ENCODE assay signal across 8 cellular contexts in genomic region chr18:34995746-34996145, GRCh38.
"Had no signal": no experiment of that assay in that cellular context is flagged by ENCODE, and none has a peak within 500 bp of the region (broad histone marks: within the 10 kb centered on the region; RNA-seq: fewer than 3 reads in every experiment).

No MANE protein-coding gene starts in this region.

- H3K27ac ChIP-seq: GM23248 had no signal

- DNase-seq: GM23248, GOT3, H9, HCEC 1CT, IMR-90 had no signal

- H3K4me3 ChIP-seq: GM23248, K562 had no signal

- H3K27ac Mint-ChIP-seq: H9 had no signal

- H3K4me3 Mint-ChIP-seq: H9 had no signal

- H3K9ac ChIP-seq: GM23248 had no signal

- ATAC-seq: K562 had no signal

- H2AFZ ChIP-seq: GM23248 had no signal

- FAIRE-seq: H54, HTR-8/SVneo, K562 had no signal
